ENCODE assay signal across 21 cellular contexts in genomic region chr15:20368974-20369373, GRCh38.
"Had no signal": no experiment of that assay in that cellular context is flagged by ENCODE, and none has a peak within 500 bp of the region (broad histone marks: within the 10 kb centered on the region; RNA-seq: fewer than 3 reads in every experiment).

No MANE protein-coding gene starts in this region.

- H3K4me1 ChIP-seq: gastrocnemius medialis, left lung, neural progenitor cell, parathyroid adenoma, right lobe of liver, suprapubic skin had no signal

- H3K9ac ChIP-seq: neural progenitor cell, parathyroid adenoma had no signal

- H3K36me3 ChIP-seq: gastrocnemius medialis, left lung, neural progenitor cell, right lobe of liver, suprapubic skin had no signal

- H3K27me3 ChIP-seq: gastrocnemius medialis, left lung, neural progenitor cell, right lobe of liver, suprapubic skin had no signal

- H3K27ac ChIP-seq: coronary artery, gastrocnemius medialis, left lung, neural progenitor cell, parathyroid adenoma, right lobe of liver, suprapubic skin had no signal

- DNase-seq: dermis blood vessel endothelial cell; effector memory CD4-positive, alpha-beta T cell; gastrocnemius medialis; head of caudate nucleus; left cardiac atrium; left lung; mesenchymal stem cell; naive thymus-derived CD4-positive, alpha-beta T cell; right lobe of liver; stimulated activated CD4-positive, alpha-beta T cell treated with anti-CD3 and anti-CD28 coated beads, Interleukin-12 subunit alpha, Interleukin-12 subunit beta, amount 100 ng/mL, for 4 hours; stimulated activated CD4-positive, alpha-beta T cell treated with anti-CD3 and anti-CD28 coated beads, Interleukin-1b, Interleukin-23, amount 100 ng/mL, for 48 hours; stimulated activated CD4-positive, alpha-beta T cell treated with anti-CD3 and anti-CD28 coated beads, Interleukin-4, amount 100 ng/mL, for 1 hour; stimulated activated CD8-positive, alpha-beta memory T cell treated with anti-CD3 and anti-CD28 coated beads, Interleukin-4, amount 100 ng/mL, for 48 hours; stimulated activated naive CD4-positive, alpha-beta T cell; stimulated activated naive CD8-positive, alpha-beta T cell treated with anti-CD3 and anti-CD28 coated beads, Interleukin-15, amount 100 ng/mL, for 72 hours; trophoblast cell had no signal

- H2AFZ ChIP-seq: neural progenitor cell, parathyroid adenoma had no signal

- H3K4me3 ChIP-seq: coronary artery, gastrocnemius medialis, left lung, neural progenitor cell, right lobe of liver, smooth muscle cell, suprapubic skin had no signal

- H3K79me2 ChIP-seq: parathyroid adenoma had no signal

- ATAC-seq: gastrocnemius medialis; left cardiac atrium; left lung; naive thymus-derived CD4-positive, alpha-beta T cell; right lobe of liver; stimulated activated naive CD8-positive, alpha-beta T cell treated with anti-CD3 and anti-CD28 coated beads, Interleukin-15, amount 100 ng/mL, for 72 hours had no signal

- H3K4me2 ChIP-seq: neural progenitor cell, smooth muscle cell had no signal

- H3K9me3 ChIP-seq: gastrocnemius medialis, left lung, right lobe of liver, suprapubic skin had no signal
